Comparison of ENCODE assay signal across 1 cellular context in genomic region chr4:3303840-3304715, GRCh38.
TF ChIP-seq lines count a peak whose summit lies in the region.

No MANE protein-coding gene starts in this region.

TF ChIP-seq in endothelial cell of umbilical vein, 7 proteins besides CTCF, POLR2A, EP300 and RAD21 (continued from another document):
- TF ChIP-seq JUN (IDR thresholded peaks at IDR 0.05; ENCODE audit: borderline replicate concordance, insufficient read depth, insufficient read length, low read depth), result no peak
- TF ChIP-seq, protein P1, sequence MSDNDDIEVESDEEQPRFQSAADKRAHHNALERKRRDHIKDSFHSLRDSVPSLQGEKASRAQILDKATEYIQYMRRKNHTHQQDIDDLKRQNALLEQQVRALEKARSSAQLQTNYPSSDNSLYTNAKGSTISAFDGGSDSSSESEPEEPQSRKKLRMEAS (IDR thresholded peaks at IDR 0.05; ENCODE audit: insufficient read depth, insufficient read length), result no peak
- TF ChIP-seq EZH2 (IDR thresholded peaks at IDR 0.05; ENCODE audit: borderline replicate concordance, low read depth, low read length, severe bottlenecking), result no peak
- TF ChIP-seq MYC (IDR thresholded peaks at IDR 0.05; ENCODE audit: low read depth, low read length), result no peak
